ENCODE assay signal across 3 cellular contexts in the genomic region with DNA sequence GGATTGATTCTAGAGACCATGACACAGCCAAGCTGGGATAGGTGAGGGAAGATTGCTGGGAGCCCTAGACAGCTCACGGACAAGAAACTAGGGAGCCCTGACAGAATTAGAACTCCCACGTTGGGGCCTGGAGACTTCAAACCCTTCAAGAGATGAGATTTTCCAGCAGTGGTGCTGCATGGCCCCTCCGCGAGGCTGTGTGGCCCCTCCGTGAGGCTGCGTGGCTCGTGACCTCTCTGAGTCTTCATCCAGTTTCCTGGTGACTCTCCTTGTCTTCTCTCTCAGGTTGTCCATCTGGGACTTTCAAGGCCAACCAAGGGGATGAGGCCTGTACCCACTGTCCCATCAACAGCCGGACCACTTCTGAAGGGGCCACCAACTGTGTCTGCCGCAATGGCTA.
"Had no signal": no experiment of that assay in that cellular context is flagged by ENCODE, and none has a peak within 500 bp of the region (broad histone marks: within the 10 kb centered on the region; RNA-seq: fewer than 3 reads in every experiment).

No MANE protein-coding gene starts in this region.

- H3K4me3 ChIP-seq: HAP-1 had no signal

- H3K4me1 ChIP-seq: HAP-1 had no signal

- DNase-seq: GOT3 had no signal

- H3K27ac Mint-ChIP-seq: IgD-negative memory B cell had no signal

- H3K36me3 ChIP-seq: HAP-1 had no signal

- H3K4me3 Mint-ChIP-seq: IgD-negative memory B cell had no signal

- H3K36me3 Mint-ChIP-seq: IgD-negative memory B cell had no signal

- H3K9me3 ChIP-seq: HAP-1 had no signal
